8 cellular contexts compared by ENCODE assay signal in genomic region chr1:59814180-59814900, GRCh38. TPM values are rescaled to one million over a fixed set of nuclear protein-coding genes. Genes with fewer than 3 reads are reported as not detected.
DNase-seq lines count a peak whose midpoint lies in the region; ATAC-seq and TF ChIP-seq lines count a peak whose summit lies in the region.

No MANE protein-coding gene starts in this region.

- peaks cover 5% of the 10 kb centered on the region for H3K4me1 Mint-ChIP-seq in activated T-helper 17 cell treated with anti-CD3 and anti-CD28 coated beads, Interleukin-2, amount 50 U/mL, for 72 hours

- WGBS in gastroesophageal sphincter (ENCODE audit: low coverage in 1 of 2), 2 donors, result no CpG with 5 or more reads among the region's 50 CpGs

- TF ChIP-seq CTCF in gastroesophageal sphincter (IDR thresholded peaks at IDR 0.05), result no peak

- no peak for TF ChIP-seq POLR2A in gastroesophageal sphincter (IDR thresholded peaks at IDR 0.05)

- DNase-seq in Ammon's horn (ENCODE audit: low spot score) (peak; percentile 85), OCI-M1 (lab: John Stamatoyannopoulos, UW) (peak; percentile 93), occipital lobe (lab: John Stamatoyannopoulos, UW) (peak; percentile 84), superior temporal gyrus (ENCODE audit: extremely low spot score) (peak; percentile 69)

- H3K27ac Mint-ChIP-seq in activated T-helper 17 cell treated with anti-CD3 and anti-CD28 coated beads, Interleukin-2, amount 50 U/mL, for 72 hours, result no peak overlapping the region

- no peak for TF ChIP-seq EP300 in gastroesophageal sphincter (IDR thresholded peaks at IDR 0.05)

- peaks cover 10% of the 10 kb centered on the region for H3K27me3 Mint-ChIP-seq in activated T-helper 17 cell treated with anti-CD3 and anti-CD28 coated beads, Interleukin-2, amount 50 U/mL, for 72 hours

- H3K36me3 ChIP-seq in gastroesophageal sphincter, result no peaks in the 10 kb centered on the region

- H3K27me3 ChIP-seq in gastroesophageal sphincter, result peaks cover 53% of the 10 kb centered on the region

- H3K27ac ChIP-seq in gastroesophageal sphincter, result no peak overlapping the region

- no peaks in the 10 kb centered on the region for H3K9me3 Mint-ChIP-seq in activated T-helper 17 cell treated with anti-CD3 and anti-CD28 coated beads, Interleukin-2, amount 50 U/mL, for 72 hours

- no peaks in the 10 kb centered on the region for H3K9me3 ChIP-seq in gastroesophageal sphincter

- ATAC-seq in GM19351 (IDR thresholded peaks at IDR 0.05; ENCODE audit: unreplicated experiment) (peak; percentile 85), HG03520 (IDR thresholded peaks at IDR 0.05; ENCODE audit: unreplicated experiment) (peak; percentile 95), gastroesophageal sphincter (peak; percentile 84)
- ATAC-seq in activated T-helper 17 cell treated with anti-CD3 and anti-CD28 coated beads, Interleukin-2, amount 50 U/mL, for 72 hours (replicated peaks), result peak; percentile 95

- H3K4me3 Mint-ChIP-seq in activated T-helper 17 cell treated with anti-CD3 and anti-CD28 coated beads, Interleukin-2, amount 50 U/mL, for 72 hours, result no peak overlapping the region

- peaks cover 0 to 19% (median 8%) of the 10 kb centered on the region in 3 donors for H3K4me1 ChIP-seq in gastroesophageal sphincter

- no peaks in the 10 kb centered on the region for H3K36me3 Mint-ChIP-seq in activated T-helper 17 cell treated with anti-CD3 and anti-CD28 coated beads, Interleukin-2, amount 50 U/mL, for 72 hours (ENCODE audit: low read depth)

- peak overlapping the region; percentile 1 to 50 for H3K4me3 ChIP-seq in gastroesophageal sphincter

RNA-seq across cellular contexts. Expression of gene HOOK1, which starts 0.4 kb away (rescaled TPM):
- 10 to 100 TPM in 1 of 2 donors, 1 to 10 TPM in 1; 2.8 to 10.3 TPM for total RNA-seq in activated T-helper 17 cell treated with anti-CD3 and anti-CD28 coated beads, Interleukin-2, amount 50 U/mL, for 72 hours
- total RNA-seq in gastroesophageal sphincter, result 1 to 10 TPM in 1 of 4 donors, under 1 TPM in 2, not detected in 1; 0.40 to 2.0 (median 0.47) TPM
- total RNA-seq in occipital lobe, result 16.8 TPM
